In the genomic region with DNA sequence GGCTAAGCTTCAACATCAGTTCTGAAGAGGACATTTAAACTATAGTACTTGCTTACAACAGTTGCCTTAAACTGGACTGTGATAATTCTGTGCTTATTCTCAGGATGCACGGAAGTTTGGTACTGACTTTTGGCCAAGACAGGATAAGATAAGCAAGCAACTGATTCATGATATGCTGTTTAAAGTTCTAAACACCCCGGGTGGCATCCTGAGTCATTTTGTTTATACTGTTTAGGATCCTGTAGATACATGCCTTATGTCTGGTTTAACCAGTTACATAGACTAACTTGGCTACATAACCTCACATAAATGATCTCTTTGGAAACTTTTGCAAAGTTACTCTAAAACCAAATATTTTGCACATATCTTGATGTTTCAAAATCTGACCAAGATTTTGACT, we compare ENCODE assay signal across 24 cellular contexts.
DNase-seq lines count a peak whose midpoint lies in the region; FAIRE-seq and TF ChIP-seq lines count a peak whose summit lies in the region.
"Had no signal": no experiment of that assay in that cellular context is flagged by ENCODE, and none has a peak within 500 bp of the region (broad histone marks: within the 10 kb centered on the region; RNA-seq: fewer than 3 reads in every experiment).

No MANE protein-coding gene starts in this region.

- TF ChIP-seq CTCF in RWPE1 (conservative IDR thresholded peaks at IDR 0.05; ENCODE audit: low read depth): no peak
- TF ChIP-seq CTCF in bronchial epithelial cell (IDR thresholded peaks at IDR 0.05; ENCODE audit: insufficient read depth, low read length, severe bottlenecking): no peak

- CTCF ChIA-PET in RWPE1 (lab: Yijun Ruan, JAX): no interaction called here

- peak; percentile 69 for DNase-seq in HPDE6-E6E7 (ENCODE audit: extremely low spot score)
- peak; percentile 80 for DNase-seq in RWPE1 (ENCODE audit: low spot score)
- peak; percentile 86 for DNase-seq in bronchial epithelial cell (ENCODE audit: low read depth)
- DNase-seq in smooth muscle cell of the brain vasculature (ENCODE audit: low read depth, low spot score): peak; percentile 9
- no peak for DNase-seq in activated CD4-positive, alpha-beta T cell treated with anti-CD3 and anti-CD28 coated beads, Interleukin-2, amount 50 U/mL, for 48 hours
- no peak for DNase-seq in GM12891 (ENCODE audit: insufficient read length, low spot score)
- no peak for DNase-seq in NCI-H128 (lab: John Stamatoyannopoulos, UW; ENCODE audit: unreplicated experiment)
- DNase-seq: activated CD4-positive, alpha-beta T cell treated with anti-CD3 and anti-CD28 coated beads for 4 hours; activated effector memory CD4-positive, alpha-beta T cell treated with anti-CD3 and anti-CD28 coated beads, Interleukin-2, amount 50 U/mL, for 16 hours; activated naive CD8-positive, alpha-beta T cell treated with anti-CD3 and anti-CD28 coated beads for 36 hours; activated T-cell treated with anti-CD3 and anti-CD28 coated beads, Interleukin-2, amount 50 U/mL, for 1 hour; body of pancreas; Caco-2; GF-D8; Kasumi-1; lower lobe of right lung; NCI-H2081 treated with DMSO at 0.1 percent for 48 hours; NCI-H446; pancreas; spleen; trophoblast cell had no signal

- H3K36me3 ChIP-seq in bronchial epithelial cell (ENCODE audit: control insufficient read depth, insufficient read depth, low read length): no peaks in the 10 kb centered on the region
- H3K36me3 ChIP-seq: BLaER1 treated with 17β-estradiol and CSF1 and Interleukin-3, amounts not matched to agents 10 nM and 100 nM; lower lobe of right lung; pancreas; spleen had no signal

- no peak overlapping the region for H3K27ac ChIP-seq in RWPE1
- H3K27ac ChIP-seq: BLaER1 treated with 17β-estradiol and CSF1 and Interleukin-3, amounts not matched to agents 10 nM and 100 nM; body of pancreas; lower lobe of right lung; pancreas; spleen; VCaP had no signal

- no peak for TF ChIP-seq POLR2A in GM12891 (IDR thresholded peaks at IDR 0.05; ENCODE audit: low read depth, low read length)

- H3K4me3 ChIP-seq in bronchial epithelial cell (ENCODE audit: low read depth, low read length): no peak overlapping the region
- H3K4me3 ChIP-seq: BLaER1 treated with 17β-estradiol and CSF1 and Interleukin-3, amounts not matched to agents 10 nM and 100 nM; body of pancreas; lower lobe of right lung; pancreas; spleen had no signal

- no peaks in the 10 kb centered on the region for H3K27me3 ChIP-seq in bronchial epithelial cell (ENCODE audit: control insufficient read depth, insufficient read depth, low read length)
- H3K27me3 ChIP-seq: BLaER1 treated with 17β-estradiol and CSF1 and Interleukin-3, amounts not matched to agents 10 nM and 100 nM; body of pancreas; pancreas; spleen had no signal

- POLR2A ChIA-PET in RWPE1 (lab: Yijun Ruan, JAX; ENCODE audit: low non-redundant PET): no interaction called here

- no peak for FAIRE-seq in bronchial epithelial cell (lab: Jason Lieb, UNC)
- FAIRE-seq in GM12891 (lab: Jason Lieb, UNC): no peak
- FAIRE-seq: HepG2, pancreas had no signal

TF ChIP-seq in GM12891, 5 proteins besides CTCF, POLR2A, EP300 and RAD21:
- TF ChIP-seq SPI1 (IDR thresholded peaks at IDR 0.05; ENCODE audit: low read depth, low read length): no peak
- no peak for TF ChIP-seq POLR2AphosphoS5 (IDR thresholded peaks at IDR 0.05; ENCODE audit: low read depth, low read length)
- no peak for TF ChIP-seq POU2F2 (IDR thresholded peaks at IDR 0.05; ENCODE audit: low read depth, low read length)
- TF ChIP-seq TAF1 (IDR thresholded peaks at IDR 0.05; ENCODE audit: low read depth, low read length): no peak
- TF ChIP-seq PAX5 (IDR thresholded peaks at IDR 0.05; ENCODE audit: insufficient read depth, low read length, severe bottlenecking): no peak

Comparison
In these comparisons a context has a peak if more than half of its experiments do, and no peak if none do; other contexts are left out.
1. DNase-seq: peak in HPDE6-E6E7 (single experiment), RWPE1 (single experiment), bronchial epithelial cell (single experiment) and smooth muscle cell of the brain vasculature (single experiment); none in activated CD4-positive, alpha-beta T cell treated with anti-CD3 and anti-CD28 coated beads, Interleukin-2, amount 50 U/mL, for 48 hours (0 of 2), GM12891 (single experiment) and NCI-H128 (single experiment).